In the genomic region with DNA sequence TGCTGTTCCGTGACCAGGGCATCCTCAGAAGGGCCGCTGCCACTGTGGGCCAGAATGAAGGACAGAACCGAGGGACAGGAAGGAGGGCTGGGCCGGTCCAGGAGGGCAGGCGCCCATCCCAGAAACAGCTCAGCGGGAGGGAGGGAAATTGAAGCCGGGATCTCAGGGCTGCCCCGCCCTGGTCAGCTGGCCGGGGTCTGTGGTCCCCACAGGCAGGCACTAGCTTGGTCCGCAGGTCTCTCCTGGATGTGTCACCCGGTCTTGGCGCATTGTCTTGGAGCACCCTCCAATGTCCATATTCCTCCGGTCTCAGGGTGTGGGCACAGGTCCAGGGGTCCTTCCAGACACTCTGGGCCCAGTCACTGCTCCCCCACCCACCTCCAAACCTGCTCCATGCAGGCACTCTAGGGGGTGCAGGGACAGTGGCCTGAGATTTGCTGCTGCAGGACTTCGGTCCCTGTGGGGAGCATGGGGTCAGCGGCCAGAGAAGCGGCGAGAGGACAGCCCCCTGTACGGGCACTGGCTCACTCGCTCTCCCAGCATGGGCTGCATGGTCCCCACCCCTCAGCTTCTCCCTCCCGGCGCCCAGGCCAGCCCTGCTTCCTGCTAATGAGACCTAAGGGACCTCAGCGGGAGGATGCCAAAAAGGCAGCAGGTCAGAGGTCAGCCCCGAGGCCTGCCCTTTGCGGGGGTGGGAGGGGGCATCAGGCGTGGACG, we compare ENCODE assay signal across 18 cellular contexts. TPM values are rescaled to one million over a fixed set of nuclear protein-coding genes. Genes with fewer than 3 reads are reported as not detected.
DNase-seq lines count a peak whose midpoint lies in the region; ATAC-seq and TF ChIP-seq lines count a peak whose summit lies in the region.
"Had no signal": no experiment of that assay in that cellular context is flagged by ENCODE, and none has a peak within 500 bp of the region (broad histone marks: within the 10 kb centered on the region; RNA-seq: fewer than 3 reads in every experiment).

No MANE protein-coding gene starts in this region.

- no peak overlapping the region for H3K4me3 Mint-ChIP-seq in chondrocyte (ENCODE audit: unreplicated experiment)
- H3K4me3 Mint-ChIP-seq in naive thymus-derived CD4-positive, alpha-beta T cell, result peak overlapping the region in 1 of 10 donors; percentile 23
- H3K4me3 Mint-ChIP-seq: endodermal cell had no signal

- H3K27ac ChIP-seq in ACC112 (ENCODE audit: low read depth, low read length), result peak overlapping the region; percentile 58
- peak overlapping the region; percentile 49; the same call in 1 of the 2 replicates for H3K27ac ChIP-seq in DND-41 (ENCODE audit: low read length)
- H3K27ac ChIP-seq in naive thymus-derived CD4-positive, alpha-beta T cell (ENCODE audit: low read depth, low read length), result no peak overlapping the region
- H3K27ac ChIP-seq: neutrophil, uterus had no signal

- DNase-seq in DND-41 (no peak), chondrocyte (ENCODE audit: low spot score) (peak; percentile 81), NCI-H1105 treated with DMSO at 0.1 percent for 48 hours (lab: John Stamatoyannopoulos, UW) (no peak)
- peak in 1 of 9 donors; percentile 7 for DNase-seq in naive thymus-derived CD4-positive, alpha-beta T cell
- no peak for DNase-seq in stimulated activated CD4-positive, alpha-beta T cell treated with anti-CD3 and anti-CD28 coated beads, Interleukin-4, amount 100 ng/mL, for 1 hour
- DNase-seq in stimulated activated CD4-positive, alpha-beta T cell treated with anti-CD3 and anti-CD28 coated beads, Interleukin-2, amount 100 ng/mL, for 24 hours, result no peak
- DNase-seq: DMS79 treated with DMSO at 0.1 percent for 48 hours; endodermal cell; NCI-H1417; NCI-H2227 treated with DMSO at 0.1 percent for 48 hours; small intestine; stimulated activated naive CD4-positive, alpha-beta T cell; T-helper 9 cell had no signal

- H3K4me2 ChIP-seq in DND-41 (ENCODE audit: insufficient read depth, low read length), result no peak overlapping the region

- peak overlapping the region; percentile 32 for H3K27ac Mint-ChIP-seq in chondrocyte (ENCODE audit: unreplicated experiment)
- peak overlapping the region; percentile 11 to 79 (median 45) for H3K27ac Mint-ChIP-seq in naive thymus-derived CD4-positive, alpha-beta T cell
- H3K27ac Mint-ChIP-seq: endodermal cell had no signal

- H3K4me1 ChIP-seq in ACC112 (ENCODE audit: control insufficient read depth, insufficient read depth, low read length, unreplicated experiment) (peaks cover 14% of the 10 kb centered on the region), DND-41 (ENCODE audit: insufficient read depth, low read length) (peaks cover 57% of the 10 kb centered on the region)
- H3K4me1 ChIP-seq in naive thymus-derived CD4-positive, alpha-beta T cell (ENCODE audit: control insufficient read depth in 2 of 2, insufficient read depth in 2 of 2, low read length in 2 of 2), result peaks cover 42 to 51% of the 10 kb centered on the region in 2 donors
- H3K4me1 ChIP-seq: uterus had no signal

- H3K79me2 ChIP-seq in ACC112 (ENCODE audit: control insufficient read depth, insufficient read depth, low read length, unreplicated experiment), result no peaks in the 10 kb centered on the region
- H3K79me2 ChIP-seq in DND-41 (ENCODE audit: insufficient read depth, low read length), result no peaks in the 10 kb centered on the region

- H3K9me3 ChIP-seq in DND-41 (ENCODE audit: insufficient read depth, low read length, severe bottlenecking), result no peaks in the 10 kb centered on the region
- no peaks in the 10 kb centered on the region for H3K9me3 ChIP-seq in naive thymus-derived CD4-positive, alpha-beta T cell (ENCODE audit: control insufficient read depth in 2 of 3, low read length in 3 of 3)
- H3K9me3 ChIP-seq: neutrophil, uterus had no signal

- H4K20me1 ChIP-seq in DND-41 (ENCODE audit: insufficient read depth, low read length), result no peaks in the 10 kb centered on the region

- H3K27me3 Mint-ChIP-seq in chondrocyte (ENCODE audit: low read depth), result no peaks in the 10 kb centered on the region
- H3K27me3 Mint-ChIP-seq in naive thymus-derived CD4-positive, alpha-beta T cell, result peaks cover 0 to 1% (median 0%) of the 10 kb centered on the region in 5 donors

- H3K9ac ChIP-seq in DND-41 (ENCODE audit: low read depth, low read length), result no peak overlapping the region

- no peak for ATAC-seq in DND-41 (ENCODE audit: insufficient read depth, low read depth)
- ATAC-seq in naive thymus-derived CD4-positive, alpha-beta T cell, result no peak
- ATAC-seq in HG02610 (IDR thresholded peaks at IDR 0.05; ENCODE audit: unreplicated experiment), result no peak
- ATAC-seq: activated naive CD4-positive, alpha-beta T cell treated with anti-CD3 and anti-CD28 coated beads, Interleukin-2, amount 50 U/mL, for 72 hours had no signal

- intact Hi-C loops in naive thymus-derived CD4-positive, alpha-beta T cell (cut with micrococcal nuclease), result loop anchor here in 1 of 2 donors (10.0 kb wide), 1 partner anchor 69 kb away; no protein-coding TSS in a partner anchor

- no peaks in the 10 kb centered on the region for H3K36me3 ChIP-seq in ACC112 (ENCODE audit: insufficient read depth, low read length)
- H3K36me3 ChIP-seq in DND-41 (ENCODE audit: insufficient read depth, low read length), result no peaks in the 10 kb centered on the region
- no peaks in the 10 kb centered on the region for H3K36me3 ChIP-seq in naive thymus-derived CD4-positive, alpha-beta T cell (ENCODE audit: control insufficient read depth in 2 of 3, insufficient read depth in 3 of 3, low read length in 3 of 3)
- H3K36me3 ChIP-seq: neutrophil, uterus had no signal

- TF ChIP-seq CTCF in DND-41 (IDR thresholded peaks at IDR 0.05; ENCODE audit: borderline replicate concordance, extremely low read depth, low read length, poor library complexity, severe bottlenecking) (no peak), chondrocyte (IDR thresholded peaks at IDR 0.05) (no peak)

- CTCF ChIA-PET in naive thymus-derived CD4-positive, alpha-beta T cell (lab: Charles Lee), result interaction anchor here (1.1 kb wide), 1 partner anchor 44 kb away, joined by 3 read pairs; a partner anchor contains a TSS

- no peaks in the 10 kb centered on the region for H3K27me3 ChIP-seq in ACC112 (ENCODE audit: insufficient read depth, low read length)
- no peaks in the 10 kb centered on the region for H3K27me3 ChIP-seq in DND-41 (ENCODE audit: insufficient read depth, low read length, poor library complexity)
- no peaks in the 10 kb centered on the region for H3K27me3 ChIP-seq in naive thymus-derived CD4-positive, alpha-beta T cell (ENCODE audit: control insufficient read depth in 2 of 2, insufficient read depth in 2 of 2, low read length in 2 of 2)
- H3K27me3 ChIP-seq: uterus had no signal

- H3K4me1 Mint-ChIP-seq in chondrocyte (ENCODE audit: low read depth), result peaks cover 5% of the 10 kb centered on the region
- H3K4me1 Mint-ChIP-seq in naive thymus-derived CD4-positive, alpha-beta T cell, result peaks cover 27 to 80% (median 48%) of the 10 kb centered on the region in 7 donors
- H3K4me1 Mint-ChIP-seq: endodermal cell had no signal

- H3K9me3 Mint-ChIP-seq in chondrocyte (ENCODE audit: low read depth), result no peaks in the 10 kb centered on the region
- peaks cover 0 to 5% (median 0%) of the 10 kb centered on the region in 11 donors for H3K9me3 Mint-ChIP-seq in naive thymus-derived CD4-positive, alpha-beta T cell
- H3K9me3 Mint-ChIP-seq: activated naive CD4-positive, alpha-beta T cell treated with anti-CD3 and anti-CD28 coated beads, Interleukin-2, amount 50 U/mL, for 72 hours; endodermal cell had no signal

- H3K4me3 ChIP-seq in ACC112 (ENCODE audit: low read depth, low read length), result no peak overlapping the region
- no peak overlapping the region for H3K4me3 ChIP-seq in DND-41 (ENCODE audit: low read depth in 1 of 2, low read length in 2 of 2)
- H3K4me3 ChIP-seq in naive thymus-derived CD4-positive, alpha-beta T cell (ENCODE audit: low read length), result no peak overlapping the region
- H3K4me3 ChIP-seq: uterus had no signal

- H2AFZ ChIP-seq in ACC112 (ENCODE audit: low read length, unreplicated experiment) (no peak overlapping the region), DND-41 (ENCODE audit: low read depth, low read length) (no peak overlapping the region)

- no peaks in the 10 kb centered on the region for H3K36me3 Mint-ChIP-seq in chondrocyte (ENCODE audit: low read depth)
- H3K36me3 Mint-ChIP-seq in naive thymus-derived CD4-positive, alpha-beta T cell, result peaks cover 0 to 5% (median 0%) of the 10 kb centered on the region in 5 donors
- H3K36me3 Mint-ChIP-seq: activated naive CD4-positive, alpha-beta T cell treated with anti-CD3 and anti-CD28 coated beads, Interleukin-2, amount 50 U/mL, for 72 hours had no signal

- POLR2A ChIA-PET in naive thymus-derived CD4-positive, alpha-beta T cell (lab: Charles Lee), result no interaction called here

RNA-seq across cellular contexts. Expression of a gene that starts 23.9 kb away (rescaled TPM):
- 80.3 to 114 TPM (median 82.7 TPM) in 3 replicates for total RNA-seq in chondrocyte
- 100 to 1,000 TPM in 1 of 5 experiments, 10 to 100 TPM in 4; 25.6 to 106 (median 46.0) TPM for total RNA-seq in naive thymus-derived CD4-positive, alpha-beta T cell
- polyA plus RNA-seq in naive thymus-derived CD4-positive, alpha-beta T cell, result 10 to 100 TPM; 18.9 to 25.4 TPM

RNA-seq across cellular contexts. Expression of a gene that starts 43.9 kb away (rescaled TPM):
- total RNA-seq in chondrocyte, result 8.6 to 12.5 TPM (median 10.0 TPM) in 3 replicates
- total RNA-seq in naive thymus-derived CD4-positive, alpha-beta T cell, result 10 to 100 TPM; 24.4 to 88.2 (median 34.1) TPM
- 10 to 100 TPM; 18.5 to 25.9 TPM for polyA plus RNA-seq in naive thymus-derived CD4-positive, alpha-beta T cell

RNA-seq across cellular contexts. Expression of a gene that starts 43.9 kb away (rescaled TPM):
- total RNA-seq in chondrocyte, result 3.8 to 9.1 TPM (median 5.5 TPM) in 3 replicates
- 1 to 10 TPM; 2.4 to 5.4 (median 3.2) TPM for total RNA-seq in naive thymus-derived CD4-positive, alpha-beta T cell
- polyA plus RNA-seq in naive thymus-derived CD4-positive, alpha-beta T cell, result under 1 TPM; 0.17 to 0.95 TPM
